Comparison of ENCODE assay signal across 1 cellular context in genomic region chr4:108622828-108623227, GRCh38.
TF ChIP-seq lines count a peak whose summit lies in the region.

No MANE protein-coding gene starts in this region.

TF ChIP-seq in WTC11, 78 proteins besides CTCF, POLR2A, EP300 and RAD21 (continued from another document):
- TF ChIP-seq NFATC4 (CRISPR knock-in tag; IDR thresholded peaks at IDR 0.05) (0 out of 2 replicates have a peak, but pooled peaks have one; percentile 19), EMX1 (CRISPR knock-in tag; IDR thresholded peaks at IDR 0.05) (0 out of 2 replicates have a peak, but pooled peaks have one; percentile 63), ZBTB43 (CRISPR knock-in tag; IDR thresholded peaks at IDR 0.05) (no peak), CBFB (CRISPR knock-in tag; IDR thresholded peaks at IDR 0.05; ENCODE audit: low read depth) (no peak), ELF4 (CRISPR knock-in tag; IDR thresholded peaks at IDR 0.05; ENCODE audit: low read depth) (no peak), ZNF121 (CRISPR knock-in tag; IDR thresholded peaks at IDR 0.05) (no peak), ESRRA (CRISPR knock-in tag; IDR thresholded peaks at IDR 0.05; ENCODE audit: borderline replicate concordance) (no peak), RORB (CRISPR knock-in tag; IDR thresholded peaks at IDR 0.05) (no peak), TP53 (CRISPR knock-in tag; IDR thresholded peaks at IDR 0.05) (no peak)
- TF ChIP-seq, protein P1, sequence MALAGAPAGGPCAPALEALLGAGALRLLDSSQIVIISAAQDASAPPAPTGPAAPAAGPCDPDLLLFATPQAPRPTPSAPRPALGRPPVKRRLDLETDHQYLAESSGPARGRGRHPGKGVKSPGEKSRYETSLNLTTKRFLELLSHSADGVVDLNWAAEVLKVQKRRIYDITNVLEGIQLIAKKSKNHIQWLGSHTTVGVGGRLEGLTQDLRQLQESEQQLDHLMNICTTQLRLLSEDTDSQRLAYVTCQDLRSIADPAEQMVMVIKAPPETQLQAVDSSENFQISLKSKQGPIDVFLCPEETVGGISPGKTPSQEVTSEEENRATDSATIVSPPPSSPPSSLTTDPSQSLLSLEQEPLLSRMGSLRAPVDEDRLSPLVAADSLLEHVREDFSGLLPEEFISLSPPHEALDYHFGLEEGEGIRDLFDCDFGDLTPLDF (CRISPR knock-in tag; IDR thresholded peaks at IDR 0.05) = no peak
- TF ChIP-seq, protein P2, sequence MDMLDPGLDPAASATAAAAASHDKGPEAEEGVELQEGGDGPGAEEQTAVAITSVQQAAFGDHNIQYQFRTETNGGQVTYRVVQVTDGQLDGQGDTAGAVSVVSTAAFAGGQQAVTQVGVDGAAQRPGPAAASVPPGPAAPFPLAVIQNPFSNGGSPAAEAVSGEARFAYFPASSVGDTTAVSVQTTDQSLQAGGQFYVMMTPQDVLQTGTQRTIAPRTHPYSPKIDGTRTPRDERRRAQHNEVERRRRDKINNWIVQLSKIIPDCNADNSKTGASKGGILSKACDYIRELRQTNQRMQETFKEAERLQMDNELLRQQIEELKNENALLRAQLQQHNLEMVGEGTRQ (CRISPR knock-in tag; IDR thresholded peaks at IDR 0.05) = no peak
- TF ChIP-seq, protein P3, sequence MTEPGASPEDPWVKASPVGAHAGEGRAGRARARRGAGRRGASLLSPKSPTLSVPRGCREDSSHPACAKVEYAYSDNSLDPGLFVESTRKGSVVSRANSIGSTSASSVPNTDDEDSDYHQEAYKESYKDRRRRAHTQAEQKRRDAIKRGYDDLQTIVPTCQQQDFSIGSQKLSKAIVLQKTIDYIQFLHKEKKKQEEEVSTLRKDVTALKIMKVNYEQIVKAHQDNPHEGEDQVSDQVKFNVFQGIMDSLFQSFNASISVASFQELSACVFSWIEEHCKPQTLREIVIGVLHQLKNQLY (CRISPR knock-in tag; IDR thresholded peaks at IDR 0.05) = no peak
